ENCODE assay signal across 11 cellular contexts in genomic region chr11:64040684-64041267, GRCh38. TPM values are rescaled to one million over a fixed set of nuclear protein-coding genes. Genes with fewer than 3 reads are reported as not detected.
A peak's percentile ranks its signal among the peaks of the same experiment; 100 is the strongest.
DNase-seq lines count a peak whose midpoint lies in the region; ATAC-seq and TF ChIP-seq lines count a peak whose summit lies in the region.
"Had no signal": no experiment of that assay in that cellular context is flagged by ENCODE, and none has a peak within 500 bp of the region (broad histone marks: within the 10 kb centered on the region; RNA-seq: fewer than 3 reads in every experiment).

No MANE protein-coding gene starts in this region.

- H3K4me3 ChIP-seq in OCI-LY3 (ENCODE audit: low read length) (no peak overlapping the region), esophagus muscularis mucosa (no peak overlapping the region)
- H3K4me3 ChIP-seq: suprapubic skin had no signal

- H3K36me3 Mint-ChIP-seq in mesothelial cell of epicardium: no peaks in the 10 kb centered on the region
- H3K36me3 Mint-ChIP-seq in stimulated activated effector memory CD8-positive, alpha-beta T cell treated with anti-CD3 and anti-CD28 coated beads, Interleukin-12 subunit alpha, Interleukin-12 subunit beta, amount 100 ng/mL, for 72 hours: no peaks in the 10 kb centered on the region
- H3K36me3 Mint-ChIP-seq in natural killer cell treated with Interleukin-12 subunit alpha and Interleukin-12 subunit beta and Interleukin-15 and Interleukin-18, amount 100 ng/mL, for 72 hours: no peaks in the 10 kb centered on the region

- H3K36me3 ChIP-seq in OCI-LY3 (replicated peaks; ENCODE audit: low read depth, low read length) (no peaks in the 10 kb centered on the region), esophagus muscularis mucosa (no peaks in the 10 kb centered on the region)
- H3K36me3 ChIP-seq: suprapubic skin had no signal

- H3K4me2 ChIP-seq in OCI-LY3 (ENCODE audit: low read length): no peak overlapping the region

- 69% methylated on average over 13 of the region's 18 CpGs for WGBS in esophagus muscularis mucosa

- TF ChIP-seq POLR2A in esophagus muscularis mucosa (IDR thresholded peaks at IDR 0.05; ENCODE audit: low read depth): no peak

- no peaks in the 10 kb centered on the region for H3K9me3 Mint-ChIP-seq in mesothelial cell of epicardium
- H3K9me3 Mint-ChIP-seq in stimulated activated effector memory CD8-positive, alpha-beta T cell treated with anti-CD3 and anti-CD28 coated beads, Interleukin-12 subunit alpha, Interleukin-12 subunit beta, amount 100 ng/mL, for 72 hours: no peaks in the 10 kb centered on the region
- no peaks in the 10 kb centered on the region for H3K9me3 Mint-ChIP-seq in natural killer cell treated with Interleukin-12 subunit alpha and Interleukin-12 subunit beta and Interleukin-15 and Interleukin-18, amount 100 ng/mL, for 72 hours

- no peak for ATAC-seq in stimulated activated effector memory CD8-positive, alpha-beta T cell treated with anti-CD3 and anti-CD28 coated beads, Interleukin-12 subunit alpha, Interleukin-12 subunit beta, amount 100 ng/mL, for 72 hours
- ATAC-seq in natural killer cell treated with Interleukin-12 subunit alpha and Interleukin-12 subunit beta and Interleukin-15 and Interleukin-18, amount 100 ng/mL, for 72 hours: no peak

- peaks cover 32% of the 10 kb centered on the region for H3K27me3 Mint-ChIP-seq in mesothelial cell of epicardium (ENCODE audit: low read depth)
- H3K27me3 Mint-ChIP-seq in natural killer cell treated with Interleukin-12 subunit alpha and Interleukin-12 subunit beta and Interleukin-15 and Interleukin-18, amount 100 ng/mL, for 72 hours: peaks cover 0 to 4% of the 10 kb centered on the region in 2 donors

- H3K27me3 ChIP-seq in OCI-LY3 (ENCODE audit: low read depth, low read length) (no peaks in the 10 kb centered on the region), esophagus muscularis mucosa (peaks cover 0 to 13% (median 1%) of the 10 kb centered on the region in 4 donors)

- no peak overlapping the region for H3K4me3 Mint-ChIP-seq in mesothelial cell of epicardium
- H3K4me3 Mint-ChIP-seq in stimulated activated effector memory CD8-positive, alpha-beta T cell treated with anti-CD3 and anti-CD28 coated beads, Interleukin-12 subunit alpha, Interleukin-12 subunit beta, amount 100 ng/mL, for 72 hours: no peak overlapping the region
- H3K4me3 Mint-ChIP-seq in natural killer cell treated with Interleukin-12 subunit alpha and Interleukin-12 subunit beta and Interleukin-15 and Interleukin-18, amount 100 ng/mL, for 72 hours: no peak overlapping the region

- no peak overlapping the region for H3K27ac Mint-ChIP-seq in mesothelial cell of epicardium
- H3K27ac Mint-ChIP-seq in stimulated activated effector memory CD8-positive, alpha-beta T cell treated with anti-CD3 and anti-CD28 coated beads, Interleukin-12 subunit alpha, Interleukin-12 subunit beta, amount 100 ng/mL, for 72 hours: no peak overlapping the region
- H3K27ac Mint-ChIP-seq in natural killer cell treated with Interleukin-12 subunit alpha and Interleukin-12 subunit beta and Interleukin-15 and Interleukin-18, amount 100 ng/mL, for 72 hours: no peak overlapping the region

- TF ChIP-seq CTCF in GM12874 (IDR thresholded peaks at IDR 0.05; ENCODE audit: insufficient read depth, low read depth, low read length): peak; percentile 32
- peak; percentile 44 for TF ChIP-seq CTCF in OCI-LY3 (IDR thresholded peaks at IDR 0.05; ENCODE audit: low read depth, low read length)
- TF ChIP-seq CTCF in esophagus muscularis mucosa (IDR thresholded peaks at IDR 0.05): peak; percentile 15 to 37 (median 28)
- no peak for TF ChIP-seq CTCF in mesothelial cell of epicardium (IDR thresholded peaks at IDR 0.05; ENCODE audit: unreplicated experiment)

- H2AFZ ChIP-seq in OCI-LY3 (ENCODE audit: low read depth, low read length): no peak overlapping the region

- no peak overlapping the region for H3K27ac ChIP-seq in OCI-LY3 (ENCODE audit: low read length)
- H3K27ac ChIP-seq in esophagus muscularis mucosa (replicated peaks in 1 of 4): no peak overlapping the region
- H3K27ac ChIP-seq: suprapubic skin had no signal

- H3K9me3 ChIP-seq in OCI-LY3 (ENCODE audit: insufficient read depth, low read length) (no peaks in the 10 kb centered on the region), esophagus muscularis mucosa (no peaks in the 10 kb centered on the region)
- H3K9me3 ChIP-seq: suprapubic skin had no signal

- intact Hi-C loops in esophagus muscularis mucosa (cut with DNase I): no loop called here

- H4K20me1 ChIP-seq in OCI-LY3 (ENCODE audit: insufficient read depth, low read length): no peaks in the 10 kb centered on the region

- DNase-seq in esophagus muscularis mucosa (ENCODE audit: extremely low spot score) (no peak), pons (ENCODE audit: low spot score) (peak; percentile 65), mesothelial cell of epicardium (ENCODE audit: low spot score in 2 of 2, unreplicated experiment in 2 of 2) (no peak)
- DNase-seq in stimulated activated effector memory CD8-positive, alpha-beta T cell treated with anti-CD3 and anti-CD28 coated beads, Interleukin-12 subunit alpha, Interleukin-12 subunit beta, amount 100 ng/mL, for 72 hours (ENCODE audit: low spot score in 2 of 2): no peak
- no peak for DNase-seq in natural killer cell treated with Interleukin-12 subunit alpha and Interleukin-12 subunit beta and Interleukin-15 and Interleukin-18, amount 100 ng/mL, for 72 hours (ENCODE audit: low spot score)
- no peak for DNase-seq in NK-92 treated with Interleukin-12 subunit alpha and Interleukin-12 subunit beta, amount 100 ng/mL, for 24 hours (lab: John Stamatoyannopoulos, UW)
- DNase-seq: activated CD8-positive, alpha-beta memory T cell treated with anti-CD3 and anti-CD28 coated beads for 24 hours; right cardiac atrium had no signal

- no peaks in the 10 kb centered on the region for H3K4me1 ChIP-seq in OCI-LY3 (ENCODE audit: low read length)
- H3K4me1 ChIP-seq in esophagus muscularis mucosa: peaks cover 10 to 33% (median 14%) of the 10 kb centered on the region in 4 donors

- no peaks in the 10 kb centered on the region for H3K79me2 ChIP-seq in OCI-LY3 (ENCODE audit: low read length)

- peaks cover 15% of the 10 kb centered on the region for H3K4me1 Mint-ChIP-seq in mesothelial cell of epicardium
- H3K4me1 Mint-ChIP-seq in stimulated activated effector memory CD8-positive, alpha-beta T cell treated with anti-CD3 and anti-CD28 coated beads, Interleukin-12 subunit alpha, Interleukin-12 subunit beta, amount 100 ng/mL, for 72 hours: peaks cover 9% of the 10 kb centered on the region
- peaks cover 0 to 2% of the 10 kb centered on the region in 2 donors for H3K4me1 Mint-ChIP-seq in natural killer cell treated with Interleukin-12 subunit alpha and Interleukin-12 subunit beta and Interleukin-15 and Interleukin-18, amount 100 ng/mL, for 72 hours (ENCODE audit: low read depth in 2 of 2)

- no peak for TF ChIP-seq EP300 in esophagus muscularis mucosa (IDR thresholded peaks at IDR 0.05)

- H3K9ac ChIP-seq in OCI-LY3 (ENCODE audit: low read length): no peak overlapping the region

RNA-seq across cellular contexts. Expression of gene FLRT1, which starts 5.0 kb away (rescaled TPM):
- total RNA-seq in esophagus muscularis mucosa (1 to 10 TPM; 2.1 to 5.0 (median 3.1) TPM), mesothelial cell of epicardium (7.1 to 7.9 TPM (median 7.3 TPM) in 3 replicates)
- total RNA-seq in natural killer cell treated with Interleukin-12 subunit alpha and Interleukin-12 subunit beta and Interleukin-15 and Interleukin-18, amount 100 ng/mL, for 72 hours: not detected
- total RNA-seq: suprapubic skin had no signal

RNA-seq across cellular contexts. Expression of gene OTUB1, which starts 54.5 kb away (rescaled TPM):
- 10 to 100 TPM; 57.7 to 70.5 (median 65.4) TPM for total RNA-seq in esophagus muscularis mucosa
- total RNA-seq in mesothelial cell of epicardium: 98.0 to 99.7 TPM (median 98.7 TPM) in 3 replicates
- 10 to 100 TPM; 87.8 to 96.6 TPM for total RNA-seq in natural killer cell treated with Interleukin-12 subunit alpha and Interleukin-12 subunit beta and Interleukin-15 and Interleukin-18, amount 100 ng/mL, for 72 hours
